In the genomic region with DNA sequence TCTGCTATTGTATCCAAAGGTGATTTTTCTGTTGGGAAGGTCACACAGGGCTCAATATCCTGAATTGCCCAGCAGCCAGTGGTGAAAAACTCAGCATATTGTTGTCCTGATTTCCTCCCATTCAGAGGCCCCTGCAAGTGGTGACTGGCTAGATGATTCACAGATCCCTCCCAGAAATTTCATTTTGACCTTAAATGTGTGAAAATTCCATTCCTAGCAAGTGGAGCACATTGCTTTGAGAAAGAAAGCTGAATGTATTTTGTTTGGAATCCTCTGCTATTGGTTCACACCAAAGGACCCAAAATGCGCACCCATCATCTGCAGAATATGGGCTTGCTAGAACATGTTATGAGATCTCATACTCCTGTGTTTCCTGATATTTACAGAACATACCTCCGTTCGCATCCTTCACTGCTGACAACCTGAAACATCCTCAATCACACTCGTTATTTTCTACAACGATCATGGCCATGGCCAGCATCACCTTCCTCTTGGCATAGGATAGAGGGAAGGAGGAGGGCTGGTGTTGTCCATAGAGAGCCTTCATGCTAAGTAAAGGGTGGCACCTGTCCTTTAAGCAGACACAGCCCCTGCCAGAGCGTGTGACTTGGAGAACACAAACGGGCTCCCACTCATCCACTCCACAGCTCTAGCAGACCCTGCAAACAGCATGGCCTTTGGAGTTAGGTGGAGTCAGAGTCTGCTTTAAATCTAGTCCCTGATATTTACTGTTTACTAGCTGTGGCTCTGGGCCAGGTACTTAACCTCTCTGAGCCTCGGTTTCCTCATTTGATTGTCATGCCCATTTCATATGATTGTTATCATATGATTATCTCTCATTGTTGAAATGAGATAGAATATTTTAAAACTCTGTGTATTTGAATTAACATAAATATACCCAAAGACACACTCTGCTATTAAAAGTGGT, we compare ENCODE assay signal across 2 cellular contexts.
A peak's percentile ranks its signal among the peaks of the same experiment; 100 is the strongest.
TF ChIP-seq lines count a peak whose summit lies in the region.

No MANE protein-coding gene starts in this region.

TF ChIP-seq in HepG2, 621 proteins besides CTCF, POLR2A, EP300 and RAD21:
- no peak for TF ChIP-seq ZBTB49 (CRISPR knock-in tag; IDR thresholded peaks at IDR 0.05; ENCODE audit: borderline replicate concordance)
- peak; percentile 48; the same call in 1 of the 2 replicates for TF ChIP-seq ZNF292 (CRISPR knock-in tag; IDR thresholded peaks at IDR 0.05; ENCODE audit: borderline replicate concordance, low read depth)
- peak; percentile 21 for TF ChIP-seq TEAD3 (CRISPR knock-in tag; optimal IDR thresholded peaks at IDR 0.05; ENCODE audit: borderline replicate concordance)
- 0 out of 2 replicates have a peak, but pooled peaks have one; percentile 12 for TF ChIP-seq ZMYM3 (CRISPR knock-in tag; IDR thresholded peaks at IDR 0.05)
- TF ChIP-seq MXI1 (IDR thresholded peaks at IDR 0.05; ENCODE audit: borderline replicate concordance, low read depth, low read length), result 0 out of 3 replicates have a peak, but pooled peaks have one; percentile 14
- no peak for TF ChIP-seq MBNL3 (CRISPR knock-in tag; conservative IDR thresholded peaks at IDR 0.05)

TF ChIP-seq in WTC11, 78 proteins besides CTCF, POLR2A, EP300 and RAD21 (continued from another document):
- TF ChIP-seq, protein P1, sequence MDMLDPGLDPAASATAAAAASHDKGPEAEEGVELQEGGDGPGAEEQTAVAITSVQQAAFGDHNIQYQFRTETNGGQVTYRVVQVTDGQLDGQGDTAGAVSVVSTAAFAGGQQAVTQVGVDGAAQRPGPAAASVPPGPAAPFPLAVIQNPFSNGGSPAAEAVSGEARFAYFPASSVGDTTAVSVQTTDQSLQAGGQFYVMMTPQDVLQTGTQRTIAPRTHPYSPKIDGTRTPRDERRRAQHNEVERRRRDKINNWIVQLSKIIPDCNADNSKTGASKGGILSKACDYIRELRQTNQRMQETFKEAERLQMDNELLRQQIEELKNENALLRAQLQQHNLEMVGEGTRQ (CRISPR knock-in tag; IDR thresholded peaks at IDR 0.05), result no peak
